ENCODE assay signal across 1 cellular context in the genomic region with DNA sequence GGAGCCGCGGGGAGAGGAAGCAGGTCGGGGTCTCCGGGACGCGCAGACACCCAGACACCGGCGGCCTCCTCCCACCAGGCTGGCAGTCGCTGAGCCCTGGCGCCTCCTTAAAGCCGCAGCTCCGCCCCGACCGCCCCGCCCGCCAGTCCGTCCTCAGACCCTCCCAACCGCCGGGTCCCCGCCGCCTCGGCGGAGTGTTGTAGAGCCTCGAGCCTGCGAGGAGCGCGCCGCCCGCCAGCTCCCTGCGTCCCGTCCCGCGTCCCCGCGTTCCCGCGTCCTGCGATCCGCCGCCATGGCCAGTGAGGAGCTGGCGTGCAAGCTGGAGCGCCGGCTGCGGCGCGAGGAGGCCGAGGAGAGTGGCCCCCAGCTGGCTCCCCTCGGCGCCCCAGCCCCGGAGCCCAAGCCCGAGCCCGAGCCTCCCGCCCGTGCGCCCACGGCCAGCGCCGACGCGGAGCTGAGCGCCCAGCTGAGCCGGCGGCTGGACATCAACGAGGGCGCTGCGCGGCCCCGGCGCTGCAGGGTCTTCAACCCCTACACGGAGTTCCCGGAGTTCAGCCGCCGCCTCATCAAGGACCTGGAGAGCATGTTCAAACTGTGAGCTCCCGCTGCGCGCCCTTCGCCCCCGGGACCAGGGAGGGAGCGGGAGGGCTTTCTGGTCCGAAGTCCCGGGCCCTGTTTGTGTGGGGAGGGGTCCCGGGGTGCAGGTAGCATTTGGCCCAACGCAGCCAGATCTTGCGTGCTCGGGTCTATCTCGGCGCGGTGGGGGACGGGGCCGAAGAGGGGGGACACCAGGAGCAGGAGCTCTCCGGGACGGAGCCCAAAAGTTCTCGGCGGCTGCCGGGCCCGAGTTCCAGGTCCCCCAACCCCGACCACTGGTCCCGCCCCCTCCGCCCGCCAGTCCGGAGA.
A peak's percentile ranks its signal among the peaks of the same experiment; 100 is the strongest.
TF ChIP-seq lines count a peak whose summit lies in the region.

Gene EFHD1, plus strand, starts transcription at position 192 of the 906 bp plus-strand sequence. Its CDS starts 101 bp downstream, at position 293.

TF ChIP-seq in H1, 55 proteins besides CTCF, POLR2A, EP300 and RAD21:
- TF ChIP-seq TBP (IDR thresholded peaks at IDR 0.05; ENCODE audit: low read depth, low read length): peak; percentile 45; the same call in 1 of the 2 replicates
- peak; percentile 99 for TF ChIP-seq KDM4A (IDR thresholded peaks at IDR 0.05; ENCODE audit: low read depth, low read length, severe bottlenecking)
- TF ChIP-seq RBBP5 (IDR thresholded peaks at IDR 0.05; ENCODE audit: borderline replicate concordance, low read depth, low read length): peak; percentile 72; the same call in 1 of the 2 replicates
- TF ChIP-seq SIN3A (conservative IDR thresholded peaks at IDR 0.05 in 1 of 2, IDR thresholded peaks at IDR 0.05 in 1 of 2; ENCODE audit: low read depth in 1 of 2, low read length in 2 of 2): 0 out of 4 replicates have a peak, but pooled peaks of 1 of the 2 experiments have one; percentile 25
- TF ChIP-seq E2F6 (IDR thresholded peaks at IDR 0.05): peak; percentile 99
- TF ChIP-seq SP1 (IDR thresholded peaks at IDR 0.05; ENCODE audit: low read depth, low read length): no peak
- TF ChIP-seq CREB1 (IDR thresholded peaks at IDR 0.05): no peak
- TF ChIP-seq HDAC2 (IDR thresholded peaks at IDR 0.05; ENCODE audit: borderline replicate concordance in 1 of 2, low read depth in 2 of 2, low read length in 2 of 2): 0 out of 4 replicates have a peak, but pooled peaks of 1 of the 2 experiments have one; percentile 1
- peak; percentile 26 for TF ChIP-seq EZH2 (IDR thresholded peaks at IDR 0.05; ENCODE audit: low read depth, low read length, severe bottlenecking)
- TF ChIP-seq, protein P1, sequence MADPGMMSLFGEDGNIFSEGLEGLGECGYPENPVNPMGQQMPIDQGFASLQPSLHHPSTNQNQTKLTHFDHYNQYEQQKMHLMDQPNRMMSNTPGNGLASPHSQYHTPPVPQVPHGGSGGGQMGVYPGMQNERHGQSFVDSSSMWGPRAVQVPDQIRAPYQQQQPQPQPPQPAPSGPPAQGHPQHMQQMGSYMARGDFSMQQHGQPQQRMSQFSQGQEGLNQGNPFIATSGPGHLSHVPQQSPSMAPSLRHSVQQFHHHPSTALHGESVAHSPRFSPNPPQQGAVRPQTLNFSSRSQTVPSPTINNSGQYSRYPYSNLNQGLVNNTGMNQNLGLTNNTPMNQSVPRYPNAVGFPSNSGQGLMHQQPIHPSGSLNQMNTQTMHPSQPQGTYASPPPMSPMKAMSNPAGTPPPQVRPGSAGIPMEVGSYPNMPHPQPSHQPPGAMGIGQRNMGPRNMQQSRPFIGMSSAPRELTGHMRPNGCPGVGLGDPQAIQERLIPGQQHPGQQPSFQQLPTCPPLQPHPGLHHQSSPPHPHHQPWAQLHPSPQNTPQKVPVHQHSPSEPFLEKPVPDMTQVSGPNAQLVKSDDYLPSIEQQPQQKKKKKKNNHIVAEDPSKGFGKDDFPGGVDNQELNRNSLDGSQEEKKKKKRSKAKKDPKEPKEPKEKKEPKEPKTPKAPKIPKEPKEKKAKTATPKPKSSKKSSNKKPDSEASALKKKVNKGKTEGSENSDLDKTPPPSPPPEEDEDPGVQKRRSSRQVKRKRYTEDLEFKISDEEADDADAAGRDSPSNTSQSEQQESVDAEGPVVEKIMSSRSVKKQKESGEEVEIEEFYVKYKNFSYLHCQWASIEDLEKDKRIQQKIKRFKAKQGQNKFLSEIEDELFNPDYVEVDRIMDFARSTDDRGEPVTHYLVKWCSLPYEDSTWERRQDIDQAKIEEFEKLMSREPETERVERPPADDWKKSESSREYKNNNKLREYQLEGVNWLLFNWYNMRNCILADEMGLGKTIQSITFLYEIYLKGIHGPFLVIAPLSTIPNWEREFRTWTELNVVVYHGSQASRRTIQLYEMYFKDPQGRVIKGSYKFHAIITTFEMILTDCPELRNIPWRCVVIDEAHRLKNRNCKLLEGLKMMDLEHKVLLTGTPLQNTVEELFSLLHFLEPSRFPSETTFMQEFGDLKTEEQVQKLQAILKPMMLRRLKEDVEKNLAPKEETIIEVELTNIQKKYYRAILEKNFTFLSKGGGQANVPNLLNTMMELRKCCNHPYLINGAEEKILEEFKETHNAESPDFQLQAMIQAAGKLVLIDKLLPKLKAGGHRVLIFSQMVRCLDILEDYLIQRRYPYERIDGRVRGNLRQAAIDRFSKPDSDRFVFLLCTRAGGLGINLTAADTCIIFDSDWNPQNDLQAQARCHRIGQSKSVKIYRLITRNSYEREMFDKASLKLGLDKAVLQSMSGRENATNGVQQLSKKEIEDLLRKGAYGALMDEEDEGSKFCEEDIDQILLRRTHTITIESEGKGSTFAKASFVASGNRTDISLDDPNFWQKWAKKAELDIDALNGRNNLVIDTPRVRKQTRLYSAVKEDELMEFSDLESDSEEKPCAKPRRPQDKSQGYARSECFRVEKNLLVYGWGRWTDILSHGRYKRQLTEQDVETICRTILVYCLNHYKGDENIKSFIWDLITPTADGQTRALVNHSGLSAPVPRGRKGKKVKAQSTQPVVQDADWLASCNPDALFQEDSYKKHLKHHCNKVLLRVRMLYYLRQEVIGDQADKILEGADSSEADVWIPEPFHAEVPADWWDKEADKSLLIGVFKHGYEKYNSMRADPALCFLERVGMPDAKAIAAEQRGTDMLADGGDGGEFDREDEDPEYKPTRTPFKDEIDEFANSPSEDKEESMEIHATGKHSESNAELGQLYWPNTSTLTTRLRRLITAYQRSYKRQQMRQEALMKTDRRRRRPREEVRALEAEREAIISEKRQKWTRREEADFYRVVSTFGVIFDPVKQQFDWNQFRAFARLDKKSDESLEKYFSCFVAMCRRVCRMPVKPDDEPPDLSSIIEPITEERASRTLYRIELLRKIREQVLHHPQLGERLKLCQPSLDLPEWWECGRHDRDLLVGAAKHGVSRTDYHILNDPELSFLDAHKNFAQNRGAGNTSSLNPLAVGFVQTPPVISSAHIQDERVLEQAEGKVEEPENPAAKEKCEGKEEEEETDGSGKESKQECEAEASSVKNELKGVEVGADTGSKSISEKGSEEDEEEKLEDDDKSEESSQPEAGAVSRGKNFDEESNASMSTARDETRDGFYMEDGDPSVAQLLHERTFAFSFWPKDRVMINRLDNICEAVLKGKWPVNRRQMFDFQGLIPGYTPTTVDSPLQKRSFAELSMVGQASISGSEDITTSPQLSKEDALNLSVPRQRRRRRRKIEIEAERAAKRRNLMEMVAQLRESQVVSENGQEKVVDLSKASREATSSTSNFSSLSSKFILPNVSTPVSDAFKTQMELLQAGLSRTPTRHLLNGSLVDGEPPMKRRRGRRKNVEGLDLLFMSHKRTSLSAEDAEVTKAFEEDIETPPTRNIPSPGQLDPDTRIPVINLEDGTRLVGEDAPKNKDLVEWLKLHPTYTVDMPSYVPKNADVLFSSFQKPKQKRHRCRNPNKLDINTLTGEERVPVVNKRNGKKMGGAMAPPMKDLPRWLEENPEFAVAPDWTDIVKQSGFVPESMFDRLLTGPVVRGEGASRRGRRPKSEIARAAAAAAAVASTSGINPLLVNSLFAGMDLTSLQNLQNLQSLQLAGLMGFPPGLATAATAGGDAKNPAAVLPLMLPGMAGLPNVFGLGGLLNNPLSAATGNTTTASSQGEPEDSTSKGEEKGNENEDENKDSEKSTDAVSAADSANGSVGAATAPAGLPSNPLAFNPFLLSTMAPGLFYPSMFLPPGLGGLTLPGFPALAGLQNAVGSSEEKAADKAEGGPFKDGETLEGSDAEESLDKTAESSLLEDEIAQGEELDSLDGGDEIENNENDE (IDR thresholded peaks at IDR 0.05; ENCODE audit: insufficient replicate concordance, low read length): no peak
- TF ChIP-seq BACH1 (IDR thresholded peaks at IDR 0.05; ENCODE audit: low read length): no peak
- TF ChIP-seq CEBPB (IDR thresholded peaks at IDR 0.05; ENCODE audit: low read depth, low read length): no peak
- TF ChIP-seq RNF2 (IDR thresholded peaks at IDR 0.05; ENCODE audit: borderline replicate concordance, low read depth, low read length, missing control alignments, poor library complexity, severe bottlenecking): peak; percentile 21
- peak; percentile 53; the same call in 1 of the 2 replicates for TF ChIP-seq SUZ12 (IDR thresholded peaks at IDR 0.05; ENCODE audit: low read length)
- TF ChIP-seq TAF7 (optimal IDR thresholded peaks at IDR 0.05; ENCODE audit: borderline replicate concordance, low read depth, low read length): peak; percentile 24
- TF ChIP-seq PHF8 (conservative IDR thresholded peaks at IDR 0.05; ENCODE audit: low read depth, low read length): peak; percentile 21; the same call in 1 of the 2 replicates
- TF ChIP-seq MAX (IDR thresholded peaks at IDR 0.05): peak; percentile 97
- TF ChIP-seq SAP30 (IDR thresholded peaks at IDR 0.05; ENCODE audit: insufficient read depth, insufficient replicate concordance, low read length): no peak
- TF ChIP-seq TAF1 (IDR thresholded peaks at IDR 0.05; ENCODE audit: low read depth, low read length): 0 out of 2 replicates have a peak, but pooled peaks have one; percentile 35
